ENCODE assay signal across 2 cellular contexts in genomic region chr19:15426485-15427349, GRCh38.
A peak's percentile ranks its signal among the peaks of the same experiment; 100 is the strongest.
TF ChIP-seq lines count a peak whose summit lies in the region.

No MANE protein-coding gene starts in this region.

TF ChIP-seq in HEK293, 187 proteins besides CTCF, POLR2A, EP300 and RAD21:
- no peak for TF ChIP-seq KLF17 (tag by site-specific recombination; IDR thresholded peaks at IDR 0.05)
- TF ChIP-seq ZNF37A (tag by site-specific recombination; IDR thresholded peaks at IDR 0.05): no peak
- no peak for TF ChIP-seq ZNF76 (tag by site-specific recombination; IDR thresholded peaks at IDR 0.05; ENCODE audit: borderline replicate concordance, low read depth)
- no peak for TF ChIP-seq GFI1B (tag by site-specific recombination; IDR thresholded peaks at IDR 0.05)
- TF ChIP-seq ZNF366 (tag by site-specific recombination; conservative IDR thresholded peaks at IDR 0.05): no peak
- TF ChIP-seq ZBTB17 (tag by site-specific recombination; IDR thresholded peaks at IDR 0.05): peak; percentile 98
- TF ChIP-seq ZNF23 (tag by site-specific recombination; IDR thresholded peaks at IDR 0.05; ENCODE audit: borderline replicate concordance): peak; percentile 95
- TF ChIP-seq ZNF416 (tag by site-specific recombination; IDR thresholded peaks at IDR 0.05): no peak
- TF ChIP-seq KLF16 (tag by site-specific recombination; IDR thresholded peaks at IDR 0.05): no peak

TF ChIP-seq in GM12878, 131 proteins besides CTCF, POLR2A, EP300 and RAD21:
- TF ChIP-seq RBBP5 (conservative IDR thresholded peaks at IDR 0.05) (no peak), SUZ12 (IDR thresholded peaks at IDR 0.05; ENCODE audit: unreplicated experiment) (no peak), PAX8 (IDR thresholded peaks at IDR 0.05) (no peak), MLLT1 (IDR thresholded peaks at IDR 0.05) (peak; percentile 92), SRF (IDR thresholded peaks at IDR 0.05; ENCODE audit: low read depth in 2 of 2, low read length in 2 of 2) (peak in 1 of 2 experiments; percentile 70; a peak in 1 of 4 replicates), FOS (IDR thresholded peaks at IDR 0.05; ENCODE audit: borderline replicate concordance, extremely low read depth, insufficient read length) (no peak), CHD4 (IDR thresholded peaks at IDR 0.05) (no peak), YY1 (IDR thresholded peaks at IDR 0.05; ENCODE audit: low read depth, low read length) (peak; percentile 20; the same call in 1 of the 2 replicates), SREBF2 (IDR thresholded peaks at IDR 0.05; ENCODE audit: low read length) (no peak)
